ENCODE assay signal across 1 cellular context in genomic region chr1:168225476-168226190, GRCh38.
TF ChIP-seq lines count a peak whose summit lies in the region.

SFT2D2 (plus strand) TSS chr1:168226004; CDS start chr1:168226080, 76 bp downstream.

TF ChIP-seq in K562, 482 proteins besides CTCF, POLR2A, EP300 and RAD21 (continued from another document and continues in another):
- peak; percentile 79 for TF ChIP-seq PHF20 (IDR thresholded peaks at IDR 0.05; ENCODE audit: partially characterized antibody)
- TF ChIP-seq ZNF449 (CRISPR knock-in tag; IDR thresholded peaks at IDR 0.05), result peak; percentile 90
- no peak for TF ChIP-seq JUNB (CRISPR knock-in tag; conservative IDR thresholded peaks at IDR 0.05)
- peak; percentile 66 for TF ChIP-seq USF1 (CRISPR knock-in tag; IDR thresholded peaks at IDR 0.05)
- TF ChIP-seq, protein P1, sequence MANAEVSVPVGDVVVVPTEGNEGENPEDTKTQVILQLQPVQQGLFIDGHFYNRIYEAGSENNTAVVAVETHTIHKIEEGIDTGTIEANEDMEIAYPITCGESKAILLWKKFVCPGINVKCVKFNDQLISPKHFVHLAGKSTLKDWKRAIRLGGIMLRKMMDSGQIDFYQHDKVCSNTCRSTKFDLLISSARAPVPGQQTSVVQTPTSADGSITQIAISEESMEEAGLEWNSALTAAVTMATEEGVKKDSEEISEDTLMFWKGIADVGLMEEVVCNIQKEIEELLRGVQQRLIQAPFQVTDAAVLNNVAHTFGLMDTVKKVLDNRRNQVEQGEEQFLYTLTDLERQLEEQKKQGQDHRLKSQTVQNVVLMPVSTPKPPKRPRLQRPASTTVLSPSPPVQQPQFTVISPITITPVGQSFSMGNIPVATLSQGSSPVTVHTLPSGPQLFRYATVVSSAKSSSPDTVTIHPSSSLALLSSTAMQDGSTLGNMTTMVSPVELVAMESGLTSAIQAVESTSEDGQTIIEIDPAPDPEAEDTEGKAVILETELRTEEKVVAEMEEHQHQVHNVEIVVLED (CRISPR knock-in tag; IDR thresholded peaks at IDR 0.05), result peak; percentile 54
- TF ChIP-seq ZNF589 (CRISPR knock-in tag; IDR thresholded peaks at IDR 0.05; ENCODE audit: low read depth), result peak; percentile 97
- TF ChIP-seq ZBTB12 (CRISPR knock-in tag; IDR thresholded peaks at IDR 0.05), result peak; percentile 44; the same call in 1 of the 2 replicates
- TF ChIP-seq UBTF (IDR thresholded peaks at IDR 0.05; ENCODE audit: borderline replicate concordance in 1 of 2, low read depth in 2 of 2, low read length in 2 of 2), result peak; percentile 17 to 73; a peak in 1 of 4 replicates
- 0 out of 2 replicates have a peak, but pooled peaks have one; percentile 52 for TF ChIP-seq ZBED1 (IDR thresholded peaks at IDR 0.05)
- TF ChIP-seq, protein P2, sequence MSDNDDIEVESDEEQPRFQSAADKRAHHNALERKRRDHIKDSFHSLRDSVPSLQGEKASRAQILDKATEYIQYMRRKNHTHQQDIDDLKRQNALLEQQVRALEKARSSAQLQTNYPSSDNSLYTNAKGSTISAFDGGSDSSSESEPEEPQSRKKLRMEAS (CRISPR knock-in tag; IDR thresholded peaks at IDR 0.05), result peak; percentile 98
- TF ChIP-seq GATAD2B (IDR thresholded peaks at IDR 0.05; ENCODE audit: borderline replicate concordance), result peak; percentile 98
- no peak for TF ChIP-seq HNRNPLL (IDR thresholded peaks at IDR 0.05; ENCODE audit: low read depth, low read length, poor library complexity, severe bottlenecking)
- TF ChIP-seq ZNF311 (CRISPR knock-in tag; IDR thresholded peaks at IDR 0.05), result peak; percentile 87
- TF ChIP-seq, protein P3, sequence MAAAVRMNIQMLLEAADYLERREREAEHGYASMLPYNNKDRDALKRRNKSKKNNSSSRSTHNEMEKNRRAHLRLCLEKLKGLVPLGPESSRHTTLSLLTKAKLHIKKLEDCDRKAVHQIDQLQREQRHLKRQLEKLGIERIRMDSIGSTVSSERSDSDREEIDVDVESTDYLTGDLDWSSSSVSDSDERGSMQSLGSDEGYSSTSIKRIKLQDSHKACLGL (CRISPR knock-in tag; IDR thresholded peaks at IDR 0.05; ENCODE audit: borderline replicate concordance, poor library complexity, severe bottlenecking), result peak; percentile 65
- TF ChIP-seq IFI16 (CRISPR knock-in tag; IDR thresholded peaks at IDR 0.05), result no peak
- TF ChIP-seq PTRF (tag; IDR thresholded peaks at IDR 0.05), result 0 out of 2 replicates have a peak, but pooled peaks have one; percentile 60
- peak; percentile 45 for TF ChIP-seq ARID1B (IDR thresholded peaks at IDR 0.05)
- TF ChIP-seq, protein P4, sequence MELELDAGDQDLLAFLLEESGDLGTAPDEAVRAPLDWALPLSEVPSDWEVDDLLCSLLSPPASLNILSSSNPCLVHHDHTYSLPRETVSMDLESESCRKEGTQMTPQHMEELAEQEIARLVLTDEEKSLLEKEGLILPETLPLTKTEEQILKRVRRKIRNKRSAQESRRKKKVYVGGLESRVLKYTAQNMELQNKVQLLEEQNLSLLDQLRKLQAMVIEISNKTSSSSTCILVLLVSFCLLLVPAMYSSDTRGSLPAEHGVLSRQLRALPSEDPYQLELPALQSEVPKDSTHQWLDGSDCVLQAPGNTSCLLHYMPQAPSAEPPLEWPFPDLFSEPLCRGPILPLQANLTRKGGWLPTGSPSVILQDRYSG (tag; conservative IDR thresholded peaks at IDR 0.05; ENCODE audit: low read depth), result peak; percentile 97
- TF ChIP-seq SMAD2 (IDR thresholded peaks at IDR 0.05; ENCODE audit: low read depth, low read length), result no peak
- no peak for TF ChIP-seq MAFF (IDR thresholded peaks at IDR 0.05; ENCODE audit: low read length)
- TF ChIP-seq, protein P5, sequence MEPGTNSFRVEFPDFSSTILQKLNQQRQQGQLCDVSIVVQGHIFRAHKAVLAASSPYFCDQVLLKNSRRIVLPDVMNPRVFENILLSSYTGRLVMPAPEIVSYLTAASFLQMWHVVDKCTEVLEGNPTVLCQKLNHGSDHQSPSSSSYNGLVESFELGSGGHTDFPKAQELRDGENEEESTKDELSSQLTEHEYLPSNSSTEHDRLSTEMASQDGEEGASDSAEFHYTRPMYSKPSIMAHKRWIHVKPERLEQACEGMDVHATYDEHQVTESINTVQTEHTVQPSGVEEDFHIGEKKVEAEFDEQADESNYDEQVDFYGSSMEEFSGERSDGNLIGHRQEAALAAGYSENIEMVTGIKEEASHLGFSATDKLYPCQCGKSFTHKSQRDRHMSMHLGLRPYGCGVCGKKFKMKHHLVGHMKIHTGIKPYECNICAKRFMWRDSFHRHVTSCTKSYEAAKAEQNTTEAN (CRISPR knock-in tag; IDR thresholded peaks at IDR 0.05), result no peak
- no peak for TF ChIP-seq PHF21A (IDR thresholded peaks at IDR 0.05; ENCODE audit: borderline replicate concordance, low read depth)
- TF ChIP-seq MECOM (CRISPR knock-in tag; IDR thresholded peaks at IDR 0.05), result peak; percentile 88
- peak; percentile 9 for TF ChIP-seq CREM (IDR thresholded peaks at IDR 0.05; ENCODE audit: low read depth)
- TF ChIP-seq DACH1 (IDR thresholded peaks at IDR 0.05; ENCODE audit: partially characterized antibody), result no peak
- no peak for TF ChIP-seq SAFB2 (IDR thresholded peaks at IDR 0.05; ENCODE audit: borderline replicate concordance, low read depth, low read length, severe bottlenecking)
- TF ChIP-seq TSC22D4 (tag; IDR thresholded peaks at IDR 0.05), result no peak
- no peak for TF ChIP-seq ZNF780A (CRISPR knock-in tag; IDR thresholded peaks at IDR 0.05)
- TF ChIP-seq CTCFL (IDR thresholded peaks at IDR 0.05; ENCODE audit: borderline replicate concordance, insufficient read depth, low read depth, low read length, poor library complexity, severe bottlenecking), result no peak
- peak; percentile 89; the same call in 1 of the 2 replicates for TF ChIP-seq HOMEZ (CRISPR knock-in tag; IDR thresholded peaks at IDR 0.05)
- no peak for TF ChIP-seq ZBTB5 (IDR thresholded peaks at IDR 0.05)
- TF ChIP-seq CCNT2 (IDR thresholded peaks at IDR 0.05; ENCODE audit: borderline replicate concordance, extremely low read depth, insufficient read length, low read depth, low read length), result peak; percentile 92
- TF ChIP-seq DEAF1 (CRISPR knock-in tag; IDR thresholded peaks at IDR 0.05), result no peak
- TF ChIP-seq ZC3H8 (IDR thresholded peaks at IDR 0.05), result peak; percentile 72; the same call in 1 of the 2 replicates
- TF ChIP-seq ZNF764 (CRISPR knock-in tag; IDR thresholded peaks at IDR 0.05; ENCODE audit: low read depth), result no peak
- no peak for TF ChIP-seq ZNF274 (IDR thresholded peaks at IDR 0.05; ENCODE audit: borderline replicate concordance, low read depth, low read length)
- TF ChIP-seq ZFP36 (IDR thresholded peaks at IDR 0.05; ENCODE audit: low read depth, low read length, partially characterized antibody), result no peak
- peak; percentile 99 for TF ChIP-seq ZNF395 (CRISPR knock-in tag; IDR thresholded peaks at IDR 0.05)
